ENCODE assay signal across 1 cellular context in genomic region chr1:184892116-184892515, GRCh38.
TF ChIP-seq lines count a peak whose summit lies in the region.

No MANE protein-coding gene starts in this region.

TF ChIP-seq in GM12878, 131 proteins besides CTCF, POLR2A, EP300 and RAD21 (continued from another document):
- TF ChIP-seq CUX1 (IDR thresholded peaks at IDR 0.05; ENCODE audit: insufficient replicate concordance, low read depth, low read length) (no peak), CHD2 (IDR thresholded peaks at IDR 0.05; ENCODE audit: borderline replicate concordance, low read depth, low read length) (no peak), SP1 (IDR thresholded peaks at IDR 0.05; ENCODE audit: low read depth, low read length) (no peak), SUZ12 (IDR thresholded peaks at IDR 0.05; ENCODE audit: unreplicated experiment) (no peak), EED (IDR thresholded peaks at IDR 0.05; ENCODE audit: low read depth) (peak; percentile 42; the same call in 1 of the 2 replicates), POLR2AphosphoS5 (IDR thresholded peaks at IDR 0.05; ENCODE audit: low read length) (no peak), STAT1 (conservative IDR thresholded peaks at IDR 0.05) (no peak), MXI1 (IDR thresholded peaks at IDR 0.05; ENCODE audit: low read depth, low read length) (no peak), ZBTB33 (IDR thresholded peaks at IDR 0.05) (no peak), JUND (IDR thresholded peaks at IDR 0.05; ENCODE audit: low read depth, low read length) (no peak), RUNX3 (IDR thresholded peaks at IDR 0.05; ENCODE audit: low read length) (peak; percentile 46; the same call in 1 of the 2 replicates), HDGF (IDR thresholded peaks at IDR 0.05) (no peak), FOXM1 (IDR thresholded peaks at IDR 0.05; ENCODE audit: low read depth, low read length) (0 out of 2 replicates have a peak, but pooled peaks have one; percentile 56), ZZZ3 (IDR thresholded peaks at IDR 0.05; ENCODE audit: control insufficient read depth, insufficient read length, low read depth) (no peak), LARP7 (IDR thresholded peaks at IDR 0.05) (no peak), ZBTB11 (CRISPR knock-in tag; IDR thresholded peaks at IDR 0.05) (no peak), REST (IDR thresholded peaks at IDR 0.05; ENCODE audit: low read depth, low read length) (no peak), ATF2 (IDR thresholded peaks at IDR 0.05; ENCODE audit: low read length) (0 out of 2 replicates have a peak, but pooled peaks have one; percentile 37), FOXK2 (IDR thresholded peaks at IDR 0.05) (no peak), SRF (IDR thresholded peaks at IDR 0.05; ENCODE audit: low read depth in 2 of 2, low read length in 2 of 2) (no peak), JUNB (IDR thresholded peaks at IDR 0.05) (peak; percentile 76; the same call in 1 of the 2 replicates), MTA3 (IDR thresholded peaks at IDR 0.05; ENCODE audit: borderline replicate concordance, low read length) (0 out of 2 replicates have a peak, but pooled peaks have one; percentile 40), CREM (IDR thresholded peaks at IDR 0.05; ENCODE audit: low read depth) (peak; percentile 42; the same call in 1 of the 2 replicates), BCLAF1 (IDR thresholded peaks at IDR 0.05) (no peak), NFXL1 (IDR thresholded peaks at IDR 0.05; ENCODE audit: borderline replicate concordance) (no peak), NBN (IDR thresholded peaks at IDR 0.05) (no peak), ZNF24 (IDR thresholded peaks at IDR 0.05) (no peak), RELB (IDR thresholded peaks at IDR 0.05; ENCODE audit: low read depth) (no peak), HSF1 (IDR thresholded peaks at IDR 0.05; ENCODE audit: low read depth, low read length) (no peak), ZNF217 (IDR thresholded peaks at IDR 0.05) (0 out of 2 replicates have a peak, but pooled peaks have one; percentile 39), PAX8 (IDR thresholded peaks at IDR 0.05) (no peak), TCF3 (IDR thresholded peaks at IDR 0.05; ENCODE audit: borderline replicate concordance, insufficient read depth, low read depth, low read length) (no peak)
TF ChIP-seq in GM12878: peak in this region for 10.
